In the genomic region with DNA sequence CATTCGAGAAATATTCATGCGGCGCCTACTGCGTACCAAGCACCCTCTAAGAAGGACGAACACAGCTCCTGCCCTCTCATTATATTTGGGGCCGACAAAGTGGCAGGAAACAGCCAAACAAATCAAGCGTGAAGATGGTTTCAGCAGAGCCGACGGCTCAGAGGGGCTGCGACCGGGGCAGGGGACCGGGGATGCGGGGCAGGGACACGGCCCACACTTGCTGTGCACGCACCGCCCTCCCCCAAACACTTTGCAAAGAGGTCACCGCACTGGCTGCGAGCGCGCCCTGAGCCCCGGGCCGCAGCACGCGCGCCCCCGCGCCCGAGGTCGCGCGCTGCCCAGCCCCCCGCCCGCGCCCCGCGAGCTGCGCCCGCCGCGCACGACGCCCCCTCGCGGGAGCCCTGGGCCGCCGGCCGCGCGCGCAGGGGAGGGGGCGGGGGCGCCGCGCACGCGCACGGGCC, we compare ENCODE assay signal across 8 cellular contexts. TPM values are rescaled to one million over a fixed set of nuclear protein-coding genes. Genes with fewer than 3 reads are reported as not detected.
DNase-seq lines count a peak whose midpoint lies in the region; ATAC-seq lines count a peak whose summit lies in the region.

No MANE protein-coding gene starts in this region.

- no peak overlapping the region for H3K27ac Mint-ChIP-seq in activated CD4-positive, alpha-beta T cell treated with anti-CD3 and anti-CD28 coated beads for 36 hours

- peak overlapping the region; percentile 70 for H3K4me3 Mint-ChIP-seq in activated CD4-positive, alpha-beta T cell treated with anti-CD3 and anti-CD28 coated beads for 36 hours

- no peaks in the 10 kb centered on the region for H3K9me3 ChIP-seq in adipocyte (ENCODE audit: control insufficient read depth, low read length)

- H3K27me3 Mint-ChIP-seq in activated CD4-positive, alpha-beta T cell treated with anti-CD3 and anti-CD28 coated beads for 36 hours = peaks cover 10% of the 10 kb centered on the region

- H3K36me3 ChIP-seq in adipocyte (ENCODE audit: control insufficient read depth, insufficient read depth, low read length, severe bottlenecking) = no peaks in the 10 kb centered on the region

- H3K4me1 ChIP-seq in adipocyte (ENCODE audit: control insufficient read depth, insufficient read depth, low read length) = peaks cover 6% of the 10 kb centered on the region

- peak overlapping the region; percentile 82 for H3K4me3 ChIP-seq in adipocyte (ENCODE audit: low read length)

- POLR2A ChIA-PET in activated CD4-positive, alpha-beta T cell treated with anti-CD3 and anti-CD28 coated beads for 36 hours (lab: Charles Lee) = interaction anchor here (1.3 kb wide), 1 partner anchor 30 kb away, joined by 8 read pairs; the partner anchor contains the start of gene RPL3

- H3K27me3 ChIP-seq in adipocyte (replicated peaks; ENCODE audit: control insufficient read depth, insufficient read depth, low read length) = peaks cover 1% of the 10 kb centered on the region

- H3K9ac ChIP-seq in adipocyte (ENCODE audit: low read length) = peak overlapping the region; percentile 64

- H3K36me3 Mint-ChIP-seq in activated CD4-positive, alpha-beta T cell treated with anti-CD3 and anti-CD28 coated beads for 36 hours (ENCODE audit: low read depth) = no peaks in the 10 kb centered on the region

- CTCF ChIA-PET in activated CD4-positive, alpha-beta T cell treated with anti-CD3 and anti-CD28 coated beads for 36 hours (lab: Charles Lee) = interaction anchor here (0.6 to 1.2 kb wide), 5 partner anchors 18 to 497 kb away, joined by 3 to 4 read pairs (median 3); no protein-coding TSS in a partner anchor

- ATAC-seq in activated CD4-positive, alpha-beta T cell treated with anti-CD3 and anti-CD28 coated beads for 36 hours = peak; percentile 33
- peak; percentile 59 for ATAC-seq in sciatic nerve
- no peak for ATAC-seq in GM21737 (IDR thresholded peaks at IDR 0.05; ENCODE audit: unreplicated experiment)

- H3K4me1 Mint-ChIP-seq in activated CD4-positive, alpha-beta T cell treated with anti-CD3 and anti-CD28 coated beads for 36 hours = peaks cover 10% of the 10 kb centered on the region

- no peaks in the 10 kb centered on the region for H3K9me3 Mint-ChIP-seq in activated CD4-positive, alpha-beta T cell treated with anti-CD3 and anti-CD28 coated beads for 36 hours (ENCODE audit: low read depth)

- intact Hi-C loops in activated CD4-positive, alpha-beta T cell treated with anti-CD3 and anti-CD28 coated beads for 36 hours (cut with DNase I, micrococcal nuclease) = no loop called here
- intact Hi-C loops in sciatic nerve (cut with DNase I) = no loop called here

- DNase-seq in activated CD4-positive, alpha-beta T cell treated with anti-CD3 and anti-CD28 coated beads for 36 hours = peak; percentile 36
- no peak for DNase-seq in activated CD4-positive, alpha-beta T cell treated with anti-CD3 and anti-CD28 coated beads for 4 hours
- DNase-seq in NCI-H1105 treated with DMSO at 0.1 percent for 48 hours (lab: John Stamatoyannopoulos, UW) = peak; percentile 35
- DNase-seq in adipocyte (ENCODE audit: low read depth) = peak; percentile 77
- DNase-seq in hepatic stellate cell (ENCODE audit: low spot score) = peak; percentile 66
- peak; percentile 69 for DNase-seq in sciatic nerve (ENCODE audit: low spot score)
- DNase-seq in SIG-M5 (lab: John Stamatoyannopoulos, UW) = no peak

RNA-seq across cellular contexts. Expression of gene SYNGR1, which starts 0.3 kb away (rescaled TPM):
- under 1 TPM; 0.58 to 0.89 TPM for total RNA-seq in activated CD4-positive, alpha-beta T cell treated with anti-CD3 and anti-CD28 coated beads for 36 hours
- total RNA-seq in sciatic nerve = 52.9 TPM

RNA-seq across cellular contexts. Expression of gene RPL3, which starts 30.1 kb away (rescaled TPM):
- 1,000 to 10,000 TPM; 2,519 to 3,155 TPM for total RNA-seq in activated CD4-positive, alpha-beta T cell treated with anti-CD3 and anti-CD28 coated beads for 36 hours
- total RNA-seq in sciatic nerve = 1,341 TPM

RNA-seq across cellular contexts. Expression of gene TAB1, which starts 50.0 kb away (rescaled TPM):
- total RNA-seq in activated CD4-positive, alpha-beta T cell treated with anti-CD3 and anti-CD28 coated beads for 36 hours = 10 to 100 TPM; 15.0 to 17.1 TPM
- total RNA-seq in sciatic nerve = 42.0 TPM

Comparison
In these comparisons a context has a peak if more than half of its experiments do, and no peak if none do; other contexts are left out.
1. DNase-seq: peak in activated CD4-positive, alpha-beta T cell treated with anti-CD3 and anti-CD28 coated beads for 36 hours (single experiment), NCI-H1105 treated with DMSO at 0.1 percent for 48 hours (single experiment), adipocyte (single experiment), hepatic stellate cell (single experiment) and sciatic nerve (single experiment); none in activated CD4-positive, alpha-beta T cell treated with anti-CD3 and anti-CD28 coated beads for 4 hours (0 of 2) and SIG-M5 (single experiment).
2. RNA of gene SYNGR1, which starts 0.3 kb away (total RNA-seq): 52.9 TPM in sciatic nerve (single experiment); 0.58 to 0.89 TPM in activated CD4-positive, alpha-beta T cell treated with anti-CD3 and anti-CD28 coated beads for 36 hours; every median in the first group is over 10 times any median in the second.